ENCODE assay signal across 25 cellular contexts in genomic region chr1:62397301-62397700, GRCh38.
"Had no signal": no experiment of that assay in that cellular context is flagged by ENCODE, and none has a peak within 500 bp of the region (broad histone marks: within the 10 kb centered on the region; RNA-seq: fewer than 3 reads in every experiment).

No MANE protein-coding gene starts in this region.

- H3K4me1 ChIP-seq: left ventricle myocardium inferior, parathyroid adenoma, psoas muscle, right atrium auricular region, right lobe of liver, uterus had no signal

- H3K27ac ChIP-seq: left ventricle myocardium inferior, neutrophil, parathyroid adenoma, psoas muscle, right atrium auricular region, right lobe of liver, uterus had no signal

- H3K4me1 Mint-ChIP-seq: memory B cell; naive thymus-derived CD8-positive, alpha-beta T cell; stimulated activated memory B cell treated with anti-CD40 and anti-IgM and Interleukin-4, amounts not matched to agents 10 μg/mL and 1 μg/mL and 100 μg/mL, for 72 hours; stimulated activated naive CD8-positive, alpha-beta T cell treated with anti-CD3 and anti-CD28 coated beads, Interleukin-15, amount 100 ng/mL, for 72 hours had no signal

- H2AFZ ChIP-seq: parathyroid adenoma had no signal

- H3K4me2 ChIP-seq: smooth muscle cell had no signal

- H3K36me3 ChIP-seq: left ventricle myocardium inferior, neutrophil, right atrium auricular region, right lobe of liver, tibial nerve, uterus had no signal

- H3K36me3 Mint-ChIP-seq: memory B cell; naive thymus-derived CD8-positive, alpha-beta T cell; stimulated activated memory B cell treated with anti-CD40 and anti-IgM and Interleukin-4, amounts not matched to agents 10 μg/mL and 1 μg/mL and 100 μg/mL, for 72 hours; type B pancreatic cell had no signal

- H3K9me3 Mint-ChIP-seq: memory B cell; naive thymus-derived CD8-positive, alpha-beta T cell; nephron; stimulated activated memory B cell treated with anti-CD40 and anti-IgM and Interleukin-4, amounts not matched to agents 10 μg/mL and 1 μg/mL and 100 μg/mL, for 72 hours; stimulated activated naive CD8-positive, alpha-beta T cell treated with anti-CD3 and anti-CD28 coated beads, Interleukin-15, amount 100 ng/mL, for 72 hours; type B pancreatic cell had no signal

- ATAC-seq: naive thymus-derived CD8-positive, alpha-beta T cell; psoas muscle; right lobe of liver; stimulated activated memory B cell treated with anti-CD40 and anti-IgM and Interleukin-4, amounts not matched to agents 10 μg/mL and 1 μg/mL and 100 μg/mL, for 72 hours; stimulated activated naive CD8-positive, alpha-beta T cell treated with anti-CD3 and anti-CD28 coated beads, Interleukin-15, amount 100 ng/mL, for 72 hours had no signal

- DNase-seq: hippocampal formation; left ventricle myocardium inferior; naive thymus-derived CD8-positive, alpha-beta T cell; occipital lobe; psoas muscle; right lobe of liver; stimulated activated CD4-positive, alpha-beta T cell treated with anti-CD3 and anti-CD28 coated beads, Interleukin-1b, Interleukin-23, amount 100 ng/mL, for 48 hours; stimulated activated CD4-positive, alpha-beta T cell treated with anti-CD3 and anti-CD28 coated beads, Interleukin-2, amount 100 ng/mL, for 48 hours; stimulated activated CD4-positive, alpha-beta T cell treated with anti-CD3 and anti-CD28 coated beads, Interleukin-4, amount 100 ng/mL, for 4 hours; stimulated activated CD8-positive, alpha-beta memory T cell treated with anti-CD3 and anti-CD28 coated beads, Interleukin-4, amount 100 ng/mL, for 48 hours; stimulated activated naive CD4-positive, alpha-beta T cell treated with Interleukin-2 at 50 U/mL for 16 hours; stimulated activated naive CD8-positive, alpha-beta T cell treated with anti-CD3 and anti-CD28 coated beads, Interleukin-15, amount 100 ng/mL, for 72 hours; substantia nigra; uterus had no signal

- H3K4me3 ChIP-seq: left ventricle myocardium inferior, lung, psoas muscle, right atrium auricular region, right lobe of liver, smooth muscle cell, tibial nerve, uterus had no signal

- H3K9ac ChIP-seq: parathyroid adenoma had no signal

- H3K27ac Mint-ChIP-seq: memory B cell; naive thymus-derived CD8-positive, alpha-beta T cell; nephron; stimulated activated memory B cell treated with anti-CD40 and anti-IgM and Interleukin-4, amounts not matched to agents 10 μg/mL and 1 μg/mL and 100 μg/mL, for 72 hours; type B pancreatic cell had no signal

- H3K4me3 Mint-ChIP-seq: memory B cell; naive thymus-derived CD8-positive, alpha-beta T cell; nephron; neural crest cell; stimulated activated memory B cell treated with anti-CD40 and anti-IgM and Interleukin-4, amounts not matched to agents 10 μg/mL and 1 μg/mL and 100 μg/mL, for 72 hours; stimulated activated naive CD8-positive, alpha-beta T cell treated with anti-CD3 and anti-CD28 coated beads, Interleukin-15, amount 100 ng/mL, for 72 hours; type B pancreatic cell had no signal

- H3K79me2 ChIP-seq: parathyroid adenoma had no signal

- H3K27me3 ChIP-seq: neutrophil, right atrium auricular region, right lobe of liver, tibial nerve, uterus had no signal

- H3K9me3 ChIP-seq: left ventricle myocardium inferior, neutrophil, psoas muscle, right atrium auricular region, right lobe of liver, tibial nerve, uterus had no signal
